ENCODE assay signal across 9 cellular contexts in genomic region chr7:158655931-158656441, GRCh38.
A peak's percentile ranks its signal among the peaks of the same experiment; 100 is the strongest.
DNase-seq lines count a peak whose midpoint lies in the region; ATAC-seq and TF ChIP-seq lines count a peak whose summit lies in the region.
"Had no signal": no experiment of that assay in that cellular context is flagged by ENCODE, and none has a peak within 500 bp of the region (broad histone marks: within the 10 kb centered on the region; RNA-seq: fewer than 3 reads in every experiment).

No MANE protein-coding gene starts in this region.

- peak overlapping the region; percentile 11 for H3K4me3 Mint-ChIP-seq in activated naive CD8-positive, alpha-beta T cell treated with anti-CD3 and anti-CD28 coated beads, Interleukin-2, amount 50 U/mL, for 24 hours

- ATAC-seq in GM19468 (IDR thresholded peaks at IDR 0.05; ENCODE audit: extremely low read depth, unreplicated experiment) (peak; percentile 97), HG03342 (IDR thresholded peaks at IDR 0.05; ENCODE audit: unreplicated experiment) (peak; percentile 97)
- ATAC-seq in activated naive CD8-positive, alpha-beta T cell treated with anti-CD3 and anti-CD28 coated beads, Interleukin-2, amount 50 U/mL, for 24 hours, result peak; percentile 93

- H3K27me3 Mint-ChIP-seq in activated naive CD8-positive, alpha-beta T cell treated with anti-CD3 and anti-CD28 coated beads, Interleukin-2, amount 50 U/mL, for 24 hours, result no peaks in the 10 kb centered on the region

- H3K4me1 Mint-ChIP-seq in activated naive CD8-positive, alpha-beta T cell treated with anti-CD3 and anti-CD28 coated beads, Interleukin-2, amount 50 U/mL, for 24 hours, result peaks cover 17% of the 10 kb centered on the region

- peaks cover 62% of the 10 kb centered on the region for H3K36me3 Mint-ChIP-seq in activated naive CD8-positive, alpha-beta T cell treated with anti-CD3 and anti-CD28 coated beads, Interleukin-2, amount 50 U/mL, for 24 hours (ENCODE audit: low read depth)

- H3K9me3 Mint-ChIP-seq in activated naive CD8-positive, alpha-beta T cell treated with anti-CD3 and anti-CD28 coated beads, Interleukin-2, amount 50 U/mL, for 24 hours, result no peaks in the 10 kb centered on the region

- H3K4me3 ChIP-seq in GM12865 (ENCODE audit: low read depth, low read length), result no peak overlapping the region

- peak overlapping the region; percentile 72 for H3K27ac Mint-ChIP-seq in activated naive CD8-positive, alpha-beta T cell treated with anti-CD3 and anti-CD28 coated beads, Interleukin-2, amount 50 U/mL, for 24 hours

- TF ChIP-seq CTCF in GM12865 (IDR thresholded peaks at IDR 0.05; ENCODE audit: insufficient read depth, low read depth, low read length, missing control alignments), result no peak

- peak; percentile 94 for DNase-seq in GM12865 (ENCODE audit: low read depth)
- DNase-seq in activated naive CD8-positive, alpha-beta T cell treated with anti-CD3 and anti-CD28 coated beads, Interleukin-2, amount 50 U/mL, for 24 hours, result peak; percentile 23
- DNase-seq in germinal center (ENCODE audit: low spot score), result no peak
- DNase-seq in NCI-H524 (lab: John Stamatoyannopoulos, UW), result no peak
- no peak for DNase-seq in putamen (ENCODE audit: low spot score)
- DNase-seq in AG08395 (ENCODE audit: low spot score), result no peak
- DNase-seq: NCI-H2227 treated with DMSO at 0.1 percent for 48 hours had no signal

Comparison
In these comparisons a context has a peak if more than half of its experiments do, and no peak if none do; other contexts are left out.
1. DNase-seq: peak in GM12865 (single experiment) and activated naive CD8-positive, alpha-beta T cell treated with anti-CD3 and anti-CD28 coated beads, Interleukin-2, amount 50 U/mL, for 24 hours (single experiment); none in germinal center (single experiment), NCI-H524 (0 of 2), putamen (single experiment) and AG08395 (single experiment).
2. Peak in every context shown above with its lines, with median percentiles within 50 percentile points of each other: ATAC-seq.